20 cellular contexts compared by ENCODE assay signal in the genomic region with DNA sequence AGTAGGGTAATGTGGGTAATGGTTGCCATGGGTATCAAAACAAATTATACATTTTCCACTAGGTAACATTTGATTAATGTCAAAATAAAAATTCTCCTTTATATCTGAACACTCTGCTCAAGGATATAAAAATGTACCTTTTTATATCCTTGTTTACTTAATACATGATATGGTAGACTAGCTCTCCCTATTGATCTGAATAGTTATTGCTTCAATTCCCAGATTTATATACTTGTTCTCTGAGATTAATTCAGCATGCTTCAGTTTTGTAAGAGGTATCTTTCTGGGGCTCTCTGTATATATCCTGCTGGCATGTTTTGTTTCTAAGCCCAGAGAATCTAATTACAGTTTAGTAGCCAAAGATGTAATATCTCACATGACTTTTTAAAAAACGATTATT.
"Had no signal": no experiment of that assay in that cellular context is flagged by ENCODE, and none has a peak within 500 bp of the region (broad histone marks: within the 10 kb centered on the region; RNA-seq: fewer than 3 reads in every experiment).

No MANE protein-coding gene starts in this region.

- H3K9me3 ChIP-seq: ovary, psoas muscle, right atrium auricular region, thoracic aorta had no signal

- DNase-seq: activated CD4-positive, alpha-beta T cell treated with anti-CD3 and anti-CD28 coated beads for 1 hour; activated CD4-positive, alpha-beta T cell treated with anti-CD3 and anti-CD28 coated beads, Interleukin-2, amount 50 U/mL, for 1 hour; activated effector memory CD4-positive, alpha-beta T cell treated with Interleukin-2 at 50 U/mL for 16 hours; activated naive CD4-positive, alpha-beta T cell treated with anti-CD3 and anti-CD28 coated beads for 36 hours; activated naive CD8-positive, alpha-beta T cell treated with anti-CD3 and anti-CD28 coated beads, Interleukin-2, amount 10 ng/mL, durations not matched to agents 7 days and 5 days; activated T-cell treated with anti-CD3 and anti-CD28 coated beads, Interleukin-2, amount 50 U/mL, for 72 hours; amygdala; effector CD4-positive, alpha-beta T cell; hypothalamus; ovary; psoas muscle; stimulated activated CD4-positive, alpha-beta T cell treated with anti-CD3 and anti-CD28 coated beads, Interleukin-4, amount 100 ng/mL, for 24 hours; stimulated activated naive CD4-positive, alpha-beta T cell treated with Interleukin-2 at 50 U/mL for 16 hours; T-helper 1 cell had no signal

- H3K4me3 Mint-ChIP-seq: activated naive CD4-positive, alpha-beta T cell treated with anti-CD3 and anti-CD28 coated beads for 36 hours; activated naive CD8-positive, alpha-beta T cell treated with anti-CD3 and anti-CD28 coated beads, Interleukin-2, amount 10 ng/mL, durations not matched to agents 7 days and 5 days; activated T-cell treated with anti-CD3 and anti-CD28 coated beads, Interleukin-2, amount 50 U/mL, for 72 hours; dendritic cell treated with granulocyte-macrophage colony-stimulating factor and Interleukin-4, amounts not matched to agents 40 ng/mL and 50 ng/mL, for 4 days; neural progenitor cell; type B pancreatic cell had no signal

- H3K4me1 Mint-ChIP-seq: activated naive CD8-positive, alpha-beta T cell treated with anti-CD3 and anti-CD28 coated beads, Interleukin-2, amount 10 ng/mL, durations not matched to agents 7 days and 5 days; neural progenitor cell had no signal

- H3K27ac ChIP-seq: cardiac muscle cell, neural progenitor cell, ovary, psoas muscle, right atrium auricular region, thoracic aorta had no signal

- H3K27me3 ChIP-seq: cardiac muscle cell, neural progenitor cell, ovary, right atrium auricular region had no signal

- H3K4me1 ChIP-seq: neural progenitor cell, psoas muscle, right atrium auricular region had no signal

- H3K27me3 Mint-ChIP-seq: activated naive CD8-positive, alpha-beta T cell treated with anti-CD3 and anti-CD28 coated beads, Interleukin-2, amount 10 ng/mL, durations not matched to agents 7 days and 5 days; dendritic cell treated with granulocyte-macrophage colony-stimulating factor and Interleukin-4, amounts not matched to agents 40 ng/mL and 50 ng/mL, for 4 days; type B pancreatic cell had no signal

- H3K4me3 ChIP-seq: cardiac muscle cell, neural progenitor cell, ovary, psoas muscle, right atrium auricular region, thoracic aorta had no signal

- H3K9me3 Mint-ChIP-seq: type B pancreatic cell had no signal

- H3K27ac Mint-ChIP-seq: activated naive CD4-positive, alpha-beta T cell treated with anti-CD3 and anti-CD28 coated beads for 36 hours; activated naive CD8-positive, alpha-beta T cell treated with anti-CD3 and anti-CD28 coated beads, Interleukin-2, amount 10 ng/mL, durations not matched to agents 7 days and 5 days; activated T-cell treated with anti-CD3 and anti-CD28 coated beads, Interleukin-2, amount 50 U/mL, for 72 hours; dendritic cell treated with granulocyte-macrophage colony-stimulating factor and Interleukin-4, amounts not matched to agents 40 ng/mL and 50 ng/mL, for 4 days; neural progenitor cell; type B pancreatic cell had no signal

- ATAC-seq: activated T-cell treated with anti-CD3 and anti-CD28 coated beads, Interleukin-2, amount 50 U/mL, for 72 hours; psoas muscle had no signal

- H3K36me3 ChIP-seq: cardiac muscle cell, neural progenitor cell, ovary, right atrium auricular region, thoracic aorta had no signal
